ENCODE assay signal across 12 cellular contexts in the genomic region with DNA sequence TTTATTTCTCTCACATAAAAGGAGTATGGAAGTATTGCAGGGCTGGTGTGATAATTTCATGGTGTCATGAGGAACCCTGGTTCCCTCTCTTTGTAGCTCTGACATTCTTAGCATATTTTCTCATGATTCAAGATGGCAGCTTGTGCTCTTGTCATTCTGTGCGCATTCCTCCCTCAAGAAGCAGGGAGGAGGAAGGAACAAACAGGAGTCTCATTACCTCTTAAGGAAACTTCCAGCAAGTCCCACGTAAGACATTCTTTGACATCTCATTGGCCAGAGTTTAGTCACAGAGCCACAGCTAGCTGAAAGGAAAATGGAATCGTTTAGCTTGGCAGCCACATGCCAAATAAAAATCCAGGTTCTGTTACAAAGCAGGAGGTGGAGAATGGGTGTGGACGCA.
"Had no signal": no experiment of that assay in that cellular context is flagged by ENCODE, and none has a peak within 500 bp of the region (broad histone marks: within the 10 kb centered on the region; RNA-seq: fewer than 3 reads in every experiment).

No MANE protein-coding gene starts in this region.

- H3K4me3 ChIP-seq: dorsolateral prefrontal cortex, esophagus muscularis mucosa, ovary, SK-N-MC, skin epidermis, vagina had no signal

- H3K9me3 Mint-ChIP-seq: activated T-helper 2 cell treated with anti-CD3 and anti-CD28 coated beads, Interferon-gamma antibody, Interleukin-2, Interleukin-4, amounts not matched to agents 10 μg/mL and 5 μg/mL and 100 μg/mL, durations not matched to agents 14 hours and 24 hours and 36 hours; nephron had no signal

- H3K27me3 Mint-ChIP-seq: activated naive CD4-positive, alpha-beta T cell treated with anti-CD3 and anti-CD28 coated beads, Interleukin-2, amount 10 ng/mL, durations not matched to agents 7 days and 5 days had no signal

- H3K27me3 ChIP-seq: esophagus muscularis mucosa, ovary, vagina had no signal

- H3K27ac Mint-ChIP-seq: activated naive CD4-positive, alpha-beta T cell treated with anti-CD3 and anti-CD28 coated beads, Interleukin-2, amount 10 ng/mL, durations not matched to agents 7 days and 5 days; activated T-helper 2 cell treated with anti-CD3 and anti-CD28 coated beads, Interferon-gamma antibody, Interleukin-2, Interleukin-4, amounts not matched to agents 10 μg/mL and 5 μg/mL and 100 μg/mL, durations not matched to agents 14 hours and 24 hours and 36 hours; nephron had no signal

- H3K27ac ChIP-seq: dorsolateral prefrontal cortex, esophagus muscularis mucosa, ovary, SK-N-MC had no signal

- DNase-seq: activated CD4-positive, alpha-beta T cell treated with anti-CD3 and anti-CD28 coated beads, Interleukin-2, amount 50 U/mL, for 1 hour; activated naive CD4-positive, alpha-beta T cell treated with anti-CD3 and anti-CD28 coated beads, Interleukin-2, amount 10 ng/mL, durations not matched to agents 7 days and 5 days; dorsolateral prefrontal cortex; ovary; stimulated activated CD4-positive, alpha-beta T cell treated with anti-CD3 and anti-CD28 coated beads, Interleukin-4, amount 100 ng/mL, for 4 hours; T-helper 1 cell had no signal

- H3K36me3 Mint-ChIP-seq: activated naive CD4-positive, alpha-beta T cell treated with anti-CD3 and anti-CD28 coated beads, Interleukin-2, amount 10 ng/mL, durations not matched to agents 7 days and 5 days had no signal

- H3K9me3 ChIP-seq: esophagus muscularis mucosa, ovary, vagina had no signal

- H3K36me3 ChIP-seq: esophagus muscularis mucosa, ovary, vagina had no signal

- H3K4me1 Mint-ChIP-seq: activated naive CD4-positive, alpha-beta T cell treated with anti-CD3 and anti-CD28 coated beads, Interleukin-2, amount 10 ng/mL, durations not matched to agents 7 days and 5 days; nephron had no signal

- H3K4me3 Mint-ChIP-seq: activated naive CD4-positive, alpha-beta T cell treated with anti-CD3 and anti-CD28 coated beads, Interleukin-2, amount 10 ng/mL, durations not matched to agents 7 days and 5 days; nephron had no signal
